In the genomic region with DNA sequence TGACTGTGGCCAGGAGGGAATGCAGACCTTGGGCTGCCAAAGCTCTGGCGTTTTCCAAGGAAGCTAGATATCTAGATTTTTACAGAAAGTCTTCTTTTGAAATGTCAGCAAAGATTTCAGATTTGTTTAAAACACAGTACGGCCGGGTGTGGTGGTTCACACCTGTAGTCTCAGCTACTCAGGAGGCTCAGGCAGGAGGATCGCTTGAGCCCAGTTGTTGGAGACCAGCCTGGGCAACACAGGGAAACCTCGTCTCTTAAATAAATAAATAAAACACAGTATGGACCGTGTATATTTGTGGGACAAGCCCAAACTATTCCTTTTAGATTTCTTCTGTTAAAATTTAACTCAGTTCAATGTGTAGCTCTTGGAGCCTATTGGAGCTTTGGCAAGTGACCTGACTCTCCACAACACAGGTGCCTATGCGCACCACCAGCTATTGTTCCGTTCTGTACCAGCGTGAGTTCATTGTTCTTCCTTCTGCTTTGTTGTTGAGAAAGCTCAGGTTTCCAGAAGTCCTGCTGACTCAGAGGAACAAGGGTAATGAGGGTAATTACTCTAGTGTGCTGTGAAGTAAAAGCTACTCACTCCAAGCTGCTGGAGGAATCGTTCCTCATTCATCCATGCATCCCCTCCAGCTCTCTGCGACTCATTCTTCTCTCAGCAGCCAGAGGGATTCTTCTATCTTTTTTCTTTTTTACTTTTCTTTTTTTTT, we compare ENCODE assay signal across 10 cellular contexts.
DNase-seq lines count a peak whose midpoint lies in the region; ATAC-seq and TF ChIP-seq lines count a peak whose summit lies in the region.
"Had no signal": no experiment of that assay in that cellular context is flagged by ENCODE, and none has a peak within 500 bp of the region (broad histone marks: within the 10 kb centered on the region; RNA-seq: fewer than 3 reads in every experiment).

No MANE protein-coding gene starts in this region.

- TF ChIP-seq CTCF in RWPE2 (IDR thresholded peaks at IDR 0.05; ENCODE audit: poor library complexity, severe bottlenecking) (no peak), uterus (IDR thresholded peaks at IDR 0.05) (no peak), nephron progenitor cell (IDR thresholded peaks at IDR 0.05) (no peak)

- H3K9me3 Mint-ChIP-seq in nephron progenitor cell: no peaks in the 10 kb centered on the region
- H3K9me3 Mint-ChIP-seq: CD4-positive, alpha-beta T cell had no signal

- H3K4me1 ChIP-seq in RWPE2 (ENCODE audit: insufficient read depth, poor library complexity, severe bottlenecking): peaks cover 13% of the 10 kb centered on the region
- H3K4me1 ChIP-seq in uterus: no peaks in the 10 kb centered on the region

- intact Hi-C loops in uterus (cut with DNase I; ENCODE audit: low total_unique reads): no loop called here

- TF ChIP-seq POLR2A in uterus (IDR thresholded peaks at IDR 0.05): no peak

- H3K27me3 ChIP-seq in RWPE2 (ENCODE audit: insufficient read depth, poor library complexity, severe bottlenecking) (no peaks in the 10 kb centered on the region), uterus (no peaks in the 10 kb centered on the region)

- H3K36me3 Mint-ChIP-seq in nephron progenitor cell (ENCODE audit: low read depth): no peaks in the 10 kb centered on the region

- no peak overlapping the region for H3K27ac Mint-ChIP-seq in nephron progenitor cell
- H3K27ac Mint-ChIP-seq: CD4-positive, alpha-beta T cell had no signal

- peaks cover 17% of the 10 kb centered on the region for H3K27me3 Mint-ChIP-seq in nephron progenitor cell (ENCODE audit: low read depth, poor library complexity)

- H3K27ac ChIP-seq in RWPE2 (ENCODE audit: poor library complexity, severe bottlenecking) (no peak overlapping the region), uterus (no peak overlapping the region)
- H3K27ac ChIP-seq: skin epidermis had no signal

- H3K4me3 ChIP-seq in RWPE2 (ENCODE audit: severe bottlenecking) (no peak overlapping the region), uterus (no peak overlapping the region)
- H3K4me3 ChIP-seq: skin epidermis had no signal

- peak; percentile 83 for DNase-seq in COR-L47 (lab: John Stamatoyannopoulos, UW)
- peak; percentile 6 for DNase-seq in NAMALWA (ENCODE audit: low spot score)
- no peak for DNase-seq in RWPE2 (ENCODE audit: low spot score)
- DNase-seq in iris pigment epithelial cell (ENCODE audit: low read depth): peak; percentile 31
- DNase-seq in occipital lobe (lab: John Stamatoyannopoulos, UW): no peak
- no peak for DNase-seq in uterus
- no peak for DNase-seq in nephron progenitor cell
- DNase-seq: CD4-positive, alpha-beta T cell had no signal

- peaks cover 25% of the 10 kb centered on the region for H3K4me1 Mint-ChIP-seq in nephron progenitor cell

- ATAC-seq in RWPE2 (ENCODE audit: low read depth) (peak; percentile 85), HG03342 (IDR thresholded peaks at IDR 0.05; ENCODE audit: unreplicated experiment) (no peak)

- H3K9me3 ChIP-seq in RWPE2 (ENCODE audit: severe bottlenecking) (no peaks in the 10 kb centered on the region), uterus (no peaks in the 10 kb centered on the region)

- H3K36me3 ChIP-seq in RWPE2 (ENCODE audit: low read depth) (no peaks in the 10 kb centered on the region), uterus (no peaks in the 10 kb centered on the region)

- no peak overlapping the region for H3K4me3 Mint-ChIP-seq in nephron progenitor cell
- H3K4me3 Mint-ChIP-seq: CD4-positive, alpha-beta T cell had no signal

Comparison
In these comparisons a context has a peak if more than half of its experiments do, and no peak if none do; other contexts are left out.
1. DNase-seq: peak in COR-L47 (single experiment), NAMALWA (single experiment) and iris pigment epithelial cell (single experiment); none in RWPE2 (single experiment), occipital lobe (single experiment), uterus (0 of 2) and nephron progenitor cell (single experiment).